28 cellular contexts compared by ENCODE assay signal in the genomic region with DNA sequence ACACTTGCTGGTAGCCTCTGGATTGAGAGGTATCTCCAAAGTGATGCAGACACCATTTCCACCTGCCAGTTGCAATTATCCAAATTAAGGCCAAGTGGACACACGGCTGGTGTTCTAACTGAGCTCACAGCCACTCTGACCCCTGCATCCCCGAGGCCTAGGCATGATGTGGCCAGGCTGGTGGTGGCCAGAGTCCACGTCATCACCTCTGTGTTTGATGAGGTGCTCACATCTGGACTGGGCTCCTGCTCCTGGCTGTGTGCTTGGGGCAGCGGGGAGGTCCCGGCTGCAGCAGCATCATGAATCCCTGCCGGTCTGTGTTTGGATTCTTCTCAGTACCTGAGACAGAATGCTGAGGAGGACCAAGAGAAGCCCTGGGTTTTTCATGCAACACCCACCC. TPM values are rescaled to one million over a fixed set of nuclear protein-coding genes. Genes with fewer than 3 reads are reported as not detected.
"Had no signal": no experiment of that assay in that cellular context is flagged by ENCODE, and none has a peak within 500 bp of the region (broad histone marks: within the 10 kb centered on the region; RNA-seq: fewer than 3 reads in every experiment).

No MANE protein-coding gene starts in this region.

- H3K9ac ChIP-seq: parathyroid adenoma had no signal

- H3K27ac ChIP-seq: ascending aorta, brain microvascular endothelial cell, gastrocnemius medialis, hepatocyte, neutrophil, parathyroid adenoma, psoas muscle, suprapubic skin, tibial nerve had no signal

- H3K79me2 ChIP-seq: hepatocyte, parathyroid adenoma had no signal

- H2AFZ ChIP-seq: hepatocyte, parathyroid adenoma had no signal

- H3K36me3 ChIP-seq: ascending aorta, brain microvascular endothelial cell, gastrocnemius medialis, neutrophil, suprapubic skin, tibial nerve had no signal

- H3K36me3 Mint-ChIP-seq: activated naive CD8-positive, alpha-beta T cell treated with anti-CD3 and anti-CD28 coated beads, Interleukin-2, amount 10 ng/mL, durations not matched to agents 7 days and 5 days; mesothelial cell of epicardium; naive B cell had no signal

- H3K9me3 ChIP-seq: ascending aorta, gastrocnemius medialis, neutrophil, psoas muscle, suprapubic skin, tibial nerve had no signal

- H3K4me3 ChIP-seq: ascending aorta, gastrocnemius medialis, hepatocyte, psoas muscle, smooth muscle cell, suprapubic skin, tibial nerve had no signal

- H3K27ac Mint-ChIP-seq: activated CD4-positive, alpha-beta T cell treated with anti-CD3 and anti-CD28 coated beads for 36 hours; activated naive CD4-positive, alpha-beta T cell treated with anti-CD3 and anti-CD28 coated beads for 36 hours; activated naive CD8-positive, alpha-beta T cell treated with anti-CD3 and anti-CD28 coated beads, Interleukin-2, amount 10 ng/mL, durations not matched to agents 7 days and 5 days; mesothelial cell of epicardium; naive B cell; nephron progenitor cell; stimulated activated naive B cell treated with anti-CD40 and anti-IgM and Interleukin-4, amounts not matched to agents 10 μg/mL and 1 μg/mL and 100 μg/mL, for 72 hours had no signal

- ATAC-seq: activated CD4-positive, alpha-beta T cell treated with anti-CD3 and anti-CD28 coated beads for 36 hours; gastrocnemius medialis; left colon; psoas muscle; stimulated activated naive B cell treated with anti-CD40 and anti-IgM and Interleukin-4, amounts not matched to agents 10 μg/mL and 1 μg/mL and 100 μg/mL, for 72 hours had no signal

- H3K4me1 ChIP-seq: parathyroid adenoma had no signal

- H3K27me3 ChIP-seq: brain microvascular endothelial cell had no signal

- H3K4me2 ChIP-seq: hepatocyte, smooth muscle cell had no signal

- DNase-seq: activated CD4-positive, alpha-beta T cell treated with anti-CD3 and anti-CD28 coated beads for 36 hours; activated CD4-positive, CD25-positive, alpha-beta regulatory T cell; activated CD8-positive, alpha-beta memory T cell treated with anti-CD3 and anti-CD28 coated beads for 24 hours; activated effector memory CD4-positive, alpha-beta T cell treated with Interleukin-2 at 50 U/mL for 16 hours; activated naive CD4-positive, alpha-beta T cell treated with anti-CD3 and anti-CD28 coated beads for 36 hours; activated naive CD8-positive, alpha-beta T cell treated with anti-CD3 and anti-CD28 coated beads, Interleukin-2, amount 10 ng/mL, durations not matched to agents 7 days and 5 days; brain microvascular endothelial cell; effector CD4-positive, alpha-beta T cell; gastrocnemius medialis; left colon; naive B cell; nephron progenitor cell; psoas muscle; stimulated activated CD4-positive, alpha-beta T cell treated with anti-CD3 and anti-CD28 coated beads, Interleukin-1b, Interleukin-23, amount 100 ng/mL, for 48 hours; stimulated activated CD4-positive, alpha-beta T cell treated with anti-CD3 and anti-CD28 coated beads, Interleukin-4, amount 100 ng/mL, for 4 hours; stimulated activated naive B cell treated with anti-CD40 and anti-IgM and Interleukin-4, amounts not matched to agents 10 μg/mL and 1 μg/mL and 100 μg/mL, for 72 hours had no signal

- H3K4me3 Mint-ChIP-seq: activated CD4-positive, alpha-beta T cell treated with anti-CD3 and anti-CD28 coated beads for 36 hours; activated naive CD4-positive, alpha-beta T cell treated with anti-CD3 and anti-CD28 coated beads for 36 hours; activated naive CD8-positive, alpha-beta T cell treated with anti-CD3 and anti-CD28 coated beads, Interleukin-2, amount 10 ng/mL, durations not matched to agents 7 days and 5 days; mesothelial cell of epicardium; naive B cell; nephron progenitor cell; stimulated activated naive B cell treated with anti-CD40 and anti-IgM and Interleukin-4, amounts not matched to agents 10 μg/mL and 1 μg/mL and 100 μg/mL, for 72 hours had no signal

- H3K9me3 Mint-ChIP-seq: activated naive CD4-positive, alpha-beta T cell treated with anti-CD3 and anti-CD28 coated beads for 36 hours; activated naive CD8-positive, alpha-beta T cell treated with anti-CD3 and anti-CD28 coated beads, Interleukin-2, amount 10 ng/mL, durations not matched to agents 7 days and 5 days; mesothelial cell of epicardium; naive B cell; nephron progenitor cell; stimulated activated naive B cell treated with anti-CD40 and anti-IgM and Interleukin-4, amounts not matched to agents 10 μg/mL and 1 μg/mL and 100 μg/mL, for 72 hours had no signal

RNA-seq across cellular contexts. Expression of a gene that starts 30.9 kb away (rescaled TPM):
- total RNA-seq: activated CD4-positive, alpha-beta T cell treated with anti-CD3 and anti-CD28 coated beads for 36 hours; activated naive CD4-positive, alpha-beta T cell treated with anti-CD3 and anti-CD28 coated beads for 36 hours; activated naive CD8-positive, alpha-beta T cell treated with anti-CD3 and anti-CD28 coated beads, Interleukin-2, amount 10 ng/mL, durations not matched to agents 7 days and 5 days; ascending aorta; epithelial cell of proximal tubule; hepatocyte; left colon; mesothelial cell of epicardium; smooth muscle cell; suprapubic skin; T-helper 1 cell treated with Interleukin-12 subunit alpha and Interleukin-12 subunit beta and Interleukin-4 antibody, amounts not matched to agents 30 ng/mL and 1 ng/mL, for 36 hours; ureter had no signal
- polyA plus RNA-seq: hepatocyte, keratinocyte, smooth muscle cell had no signal
